In the genomic region with DNA sequence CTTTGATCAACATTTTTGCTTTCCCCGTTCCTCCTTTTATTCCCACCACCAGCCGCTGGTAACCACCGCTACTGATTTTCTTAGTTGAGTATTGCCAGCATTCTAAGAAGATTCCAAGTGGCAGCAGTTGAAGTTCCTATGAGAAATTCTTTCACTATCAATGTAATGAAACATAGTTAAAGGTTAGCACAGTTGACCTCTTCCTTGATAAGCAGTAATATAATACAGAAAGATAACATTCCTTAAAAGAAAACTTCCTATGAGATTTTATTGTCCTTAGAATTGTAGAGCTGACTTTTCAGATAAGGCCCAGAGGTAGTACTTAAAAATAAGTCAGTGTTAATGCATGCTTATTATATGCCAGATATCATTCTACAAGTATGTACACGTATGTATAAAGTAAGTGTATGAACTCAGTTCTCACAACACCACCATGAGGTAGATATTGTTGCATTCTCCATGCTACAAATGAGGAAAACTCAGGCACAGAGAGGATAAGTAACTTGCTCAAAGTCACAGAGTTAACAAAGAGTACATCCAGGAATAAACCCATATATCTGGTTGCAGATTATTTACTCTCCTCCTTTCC, we compare ENCODE assay signal across 1 cellular context.
TF ChIP-seq lines count a peak whose summit lies in the region.

No MANE protein-coding gene starts in this region.

TF ChIP-seq in HCT116, 20 proteins besides CTCF, POLR2A, EP300 and RAD21:
- TF ChIP-seq EZH2 (IDR thresholded peaks at IDR 0.05), result no peak
- TF ChIP-seq EZH2phosphoT487 (IDR thresholded peaks at IDR 0.05; ENCODE audit: borderline replicate concordance), result no peak
- no peak for TF ChIP-seq POLR2AphosphoS5 (IDR thresholded peaks at IDR 0.05; ENCODE audit: low read depth, low read length)
- TF ChIP-seq CEBPB (IDR thresholded peaks at IDR 0.05; ENCODE audit: low read depth), result no peak
- TF ChIP-seq SRF (IDR thresholded peaks at IDR 0.05; ENCODE audit: low read depth), result no peak
- no peak for TF ChIP-seq REST (IDR thresholded peaks at IDR 0.05; ENCODE audit: low read depth)
- TF ChIP-seq, protein P1, sequence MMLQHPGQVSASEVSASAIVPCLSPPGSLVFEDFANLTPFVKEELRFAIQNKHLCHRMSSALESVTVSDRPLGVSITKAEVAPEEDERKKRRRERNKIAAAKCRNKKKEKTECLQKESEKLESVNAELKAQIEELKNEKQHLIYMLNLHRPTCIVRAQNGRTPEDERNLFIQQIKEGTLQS (IDR thresholded peaks at IDR 0.05), result no peak
- no peak for TF ChIP-seq MAX (IDR thresholded peaks at IDR 0.05)
- no peak for TF ChIP-seq SP1 (IDR thresholded peaks at IDR 0.05; ENCODE audit: low read depth)
- TF ChIP-seq ZNF274 (IDR thresholded peaks at IDR 0.05; ENCODE audit: low read depth, low read length), result no peak
- TF ChIP-seq ZFX (IDR thresholded peaks at IDR 0.05), result no peak
- no peak for TF ChIP-seq CBX3 (IDR thresholded peaks at IDR 0.05; ENCODE audit: low read depth)
- TF ChIP-seq EGR1 (IDR thresholded peaks at IDR 0.05; ENCODE audit: low read depth), result no peak
- TF ChIP-seq JUND (IDR thresholded peaks at IDR 0.05), result no peak
- TF ChIP-seq SIN3A (IDR thresholded peaks at IDR 0.05; ENCODE audit: low read depth), result no peak
- TF ChIP-seq FOSL1 (IDR thresholded peaks at IDR 0.05; ENCODE audit: low read depth), result no peak
- no peak for TF ChIP-seq YY1 (IDR thresholded peaks at IDR 0.05; ENCODE audit: extremely low read depth, insufficient replicate concordance, low read depth, low read length)
- no peak for TF ChIP-seq TCF7L2 (IDR thresholded peaks at IDR 0.05; ENCODE audit: borderline replicate concordance, extremely low read depth, insufficient read depth, insufficient read length)
- TF ChIP-seq ELF1 (IDR thresholded peaks at IDR 0.05; ENCODE audit: borderline replicate concordance, low read depth), result no peak
